Comparison of ENCODE assay signal across 8 cellular contexts in the genomic region with DNA sequence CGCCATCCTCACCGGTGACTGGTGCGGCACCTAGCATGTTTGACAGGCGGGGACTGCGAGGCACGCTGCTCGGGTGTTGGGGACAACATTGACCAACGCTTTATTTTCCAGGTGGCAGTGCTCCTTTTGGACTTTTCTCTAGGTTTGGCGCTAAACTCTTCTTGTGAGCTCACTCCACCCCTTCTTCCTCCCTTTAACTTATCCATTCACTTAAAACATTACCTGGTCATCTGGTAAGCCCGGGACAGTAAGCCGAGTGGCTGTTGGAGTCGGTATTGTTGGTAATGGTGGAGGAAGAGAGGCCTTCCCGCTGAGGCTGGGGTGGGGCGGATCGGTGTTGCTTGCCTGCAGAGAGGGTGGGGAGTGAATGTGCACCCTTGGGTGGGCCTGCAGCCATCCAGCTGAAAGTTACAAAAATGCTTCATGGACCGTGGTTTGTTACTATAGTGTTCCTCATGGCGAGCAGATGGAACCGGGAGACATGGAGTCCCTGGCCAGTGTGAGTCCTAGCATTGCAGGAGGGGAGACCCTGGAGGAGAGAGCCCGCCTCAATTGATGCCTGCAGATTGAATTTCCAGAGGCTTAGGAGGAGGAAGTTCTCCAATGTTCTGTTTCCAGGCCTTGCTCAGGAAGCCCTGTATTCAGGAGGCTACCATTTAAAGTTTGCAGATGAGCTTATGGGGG. TPM values are rescaled to one million over a fixed set of nuclear protein-coding genes. Genes with fewer than 3 reads are reported as not detected.
DNase-seq lines count a peak whose midpoint lies in the region; ATAC-seq, FAIRE-seq and TF ChIP-seq lines count a peak whose summit lies in the region.

No MANE protein-coding gene starts in this region.

- peaks cover 0 to 13% (median 6%) of the 10 kb centered on the region in 4 donors for H3K36me3 ChIP-seq in right lobe of liver

- ATAC-seq in right lobe of liver, result no peak
- ATAC-seq in HG03442 (IDR thresholded peaks at IDR 0.05; ENCODE audit: unreplicated experiment), result no peak

- FAIRE-seq in GM12891 (lab: Jason Lieb, UNC), result no peak

- TF ChIP-seq CTCF in RWPE1 (conservative IDR thresholded peaks at IDR 0.05; ENCODE audit: low read depth) (no peak), right lobe of liver (IDR thresholded peaks at IDR 0.05) (no peak)

- peak; percentile 89 for TF ChIP-seq POLR2A in GM12891 (IDR thresholded peaks at IDR 0.05; ENCODE audit: low read depth, low read length)
- TF ChIP-seq POLR2A in right lobe of liver (IDR thresholded peaks at IDR 0.05), result no peak

- WGBS in right lobe of liver (ENCODE audit: insufficient coverage, low coverage, low lambda C conversion rate, missing lambda C conversion rate), result 0% methylated on average over 14 of the region's 19 CpGs

- DNase-seq in GM12891 (ENCODE audit: insufficient read length, low spot score) (no peak), RWPE1 (ENCODE audit: low spot score) (no peak), right lobe of liver (peak; percentile 37 to 64 (median 63)), superior temporal gyrus (ENCODE audit: extremely low spot score) (peak; percentile 46), NCI-H2196 (lab: John Stamatoyannopoulos, UW; ENCODE audit: unreplicated experiment) (no peak), occipital lobe (lab: John Stamatoyannopoulos, UW) (no peak)
- peak; percentile 9 for DNase-seq in central memory CD4-positive, alpha-beta T cell

- POLR2A ChIA-PET in RWPE1 (lab: Yijun Ruan, JAX; ENCODE audit: low non-redundant PET), result interaction anchor here (0.6 to 1.6 kb wide), 4 partner anchors 16 to 123 kb away, joined by 3 to 4 read pairs (median 4); a partner anchor contains a TSS

- no peaks in the 10 kb centered on the region for H3K27me3 ChIP-seq in right lobe of liver

- CTCF ChIA-PET in RWPE1 (lab: Yijun Ruan, JAX), result no interaction called here

- H3K4me3 ChIP-seq in right lobe of liver, result peak overlapping the region; percentile 68 to 87 (median 77)

- H3K4me1 ChIP-seq in right lobe of liver, result peaks cover 0 to 20% (median 8%) of the 10 kb centered on the region in 4 donors

- intact Hi-C loops in right lobe of liver (cut with DNase I), result loop anchor here in 1 of 2 donors (5.0 kb wide), 1 partner anchor 74 kb away; a partner anchor contains a TSS

- H3K27ac ChIP-seq in RWPE1 (peak overlapping the region; percentile 100), right lobe of liver (peak overlapping the region; percentile 97 to 100 (median 100))

- no peaks in the 10 kb centered on the region for H3K9me3 ChIP-seq in right lobe of liver

TF ChIP-seq in GM12891, 5 proteins besides CTCF, POLR2A, EP300 and RAD21:
- TF ChIP-seq POLR2AphosphoS5 (IDR thresholded peaks at IDR 0.05; ENCODE audit: low read depth, low read length) (peak; percentile 94), PAX5 (IDR thresholded peaks at IDR 0.05; ENCODE audit: insufficient read depth, low read length, severe bottlenecking) (no peak)

RNA-seq across cellular contexts. Expression of a gene that starts 1.1 kb away (rescaled TPM):
- polyA plus RNA-seq in GM12891 (2012; ENCODE audit: low read depth, missing spikeins), result 373 TPM
- total RNA-seq in right lobe of liver (1,000 to 10,000 TPM in 2 of 6 experiments, 100 to 1,000 TPM in 4; 202 to 1,225 (median 767) TPM), occipital lobe (3.6 TPM)

RNA-seq across cellular contexts. Expression of a gene that starts 37.2 kb away (rescaled TPM):
- polyA plus RNA-seq in GM12891 (2012; ENCODE audit: low read depth, missing spikeins), result 14.3 TPM
- total RNA-seq in right lobe of liver, result 10 to 100 TPM in 4 of 6 experiments, 1 to 10 TPM in 2; 7.7 to 17.1 (median 14.3) TPM
- total RNA-seq in occipital lobe, result 9.2 TPM

RNA-seq across cellular contexts. Expression of a gene that starts 41.2 kb away (rescaled TPM):
- polyA plus RNA-seq in GM12891 (2012; ENCODE audit: low read depth, missing spikeins), result 15.8 TPM
- 10 to 100 TPM in 4 of 6 experiments, 1 to 10 TPM in 2; 7.5 to 17.5 (median 12.1) TPM for total RNA-seq in right lobe of liver
- total RNA-seq in occipital lobe, result 0.31 TPM

Comparison
In these comparisons a context has a peak if more than half of its experiments do, and no peak if none do; other contexts are left out.
1. DNase-seq: peak in central memory CD4-positive, alpha-beta T cell (single experiment), right lobe of liver (3 of 3) and superior temporal gyrus (single experiment); none in GM12891 (single experiment), RWPE1 (single experiment), NCI-H2196 (single experiment) and occipital lobe (single experiment).
2. RNA of a gene that starts 1.1 kb away (total RNA-seq): 202 to 1,225 TPM in right lobe of liver; 3.6 TPM in occipital lobe (single experiment); every median in the first group is over 10 times any median in the second.